20 cellular contexts compared by ENCODE assay signal in the genomic region with DNA sequence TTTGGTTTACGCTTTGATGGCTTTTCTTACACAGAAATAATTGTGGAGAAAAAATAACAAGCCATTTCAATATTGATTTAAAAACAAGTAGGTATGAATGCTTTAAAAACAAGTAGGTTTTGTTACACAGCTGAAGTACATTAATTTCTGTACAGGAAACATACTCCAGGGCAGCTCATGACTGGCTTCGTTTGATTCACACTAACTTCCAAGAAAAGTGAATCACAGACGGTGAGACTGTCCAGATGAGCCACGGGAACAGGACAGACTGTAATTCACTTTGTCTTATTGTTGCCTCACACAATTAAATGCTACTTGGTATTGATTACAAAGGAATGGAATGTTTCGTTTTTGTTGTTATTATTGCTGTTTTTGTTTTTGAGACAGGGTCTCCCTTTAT. TPM values are rescaled to one million over a fixed set of nuclear protein-coding genes. Genes with fewer than 3 reads are reported as not detected.
A peak's percentile ranks its signal among the peaks of the same experiment; 100 is the strongest.
DNase-seq lines count a peak whose midpoint lies in the region; ATAC-seq, FAIRE-seq and TF ChIP-seq lines count a peak whose summit lies in the region.
"Had no signal": no experiment of that assay in that cellular context is flagged by ENCODE, and none has a peak within 500 bp of the region (broad histone marks: within the 10 kb centered on the region; RNA-seq: fewer than 3 reads in every experiment).

No MANE protein-coding gene starts in this region.

- H3K4me3 ChIP-seq in bronchial epithelial cell (ENCODE audit: low read depth, low read length) (no peak overlapping the region), suprapubic skin (no peak overlapping the region)
- H3K4me3 ChIP-seq: GM12878, HAP-1 had no signal

- peak; percentile 45 for ATAC-seq in stimulated activated naive CD8-positive, alpha-beta T cell treated with anti-CD3 and anti-CD28 coated beads, Interleukin-15, amount 100 ng/mL, for 72 hours
- ATAC-seq in stimulated activated naive CD8-positive, alpha-beta T cell treated with anti-CD3 and anti-CD28 coated beads, Interleukin-15, Interleukin-2, amounts not matched to agents 100 U/mL and 50 U/mL, for 24 hours: no peak
- ATAC-seq in HG03354 (IDR thresholded peaks at IDR 0.05; ENCODE audit: poor library complexity, severe bottlenecking, unreplicated experiment): no peak
- ATAC-seq: GM12878 had no signal

- H3K27me3 ChIP-seq in bronchial epithelial cell (ENCODE audit: control insufficient read depth, insufficient read depth, low read length) (no peaks in the 10 kb centered on the region), suprapubic skin (no peaks in the 10 kb centered on the region)

- FAIRE-seq in bronchial epithelial cell (lab: Jason Lieb, UNC): no peak
- FAIRE-seq: A204.1, GM12878, GM18507 had no signal

- peaks cover 10% of the 10 kb centered on the region for H3K27me3 Mint-ChIP-seq in activated CD4-positive, alpha-beta memory T cell treated with anti-CD3 and anti-CD28 coated beads for 36 hours
- peaks cover 3% of the 10 kb centered on the region for H3K27me3 Mint-ChIP-seq in activated CD4-positive, alpha-beta memory T cell treated with anti-CD3 and anti-CD28 coated beads, Interleukin-2, amount 10 ng/mL, durations not matched to agents 7 days and 5 days
- peaks cover 14% of the 10 kb centered on the region for H3K27me3 Mint-ChIP-seq in stimulated activated naive CD8-positive, alpha-beta T cell treated with anti-CD3 and anti-CD28 coated beads, Interleukin-15, amount 100 ng/mL, for 72 hours

- intact Hi-C loops in activated CD4-positive, alpha-beta memory T cell treated with anti-CD3 and anti-CD28 coated beads for 36 hours (cut with micrococcal nuclease): no loop called here

- TF ChIP-seq POLR2A in suprapubic skin (IDR thresholded peaks at IDR 0.05): no peak

- no peaks in the 10 kb centered on the region for H3K9me3 ChIP-seq in suprapubic skin

- peaks cover 11% of the 10 kb centered on the region for H3K4me1 Mint-ChIP-seq in activated CD4-positive, alpha-beta memory T cell treated with anti-CD3 and anti-CD28 coated beads for 36 hours (ENCODE audit: low read depth)
- peaks cover 17% of the 10 kb centered on the region for H3K4me1 Mint-ChIP-seq in activated CD4-positive, alpha-beta memory T cell treated with anti-CD3 and anti-CD28 coated beads, Interleukin-2, amount 10 ng/mL, durations not matched to agents 7 days and 5 days
- no peaks in the 10 kb centered on the region for H3K4me1 Mint-ChIP-seq in stimulated activated naive CD8-positive, alpha-beta T cell treated with anti-CD3 and anti-CD28 coated beads, Interleukin-15, amount 100 ng/mL, for 72 hours
- H3K4me1 Mint-ChIP-seq: IgD-negative memory B cell had no signal

- CTCF ChIA-PET in activated CD4-positive, alpha-beta memory T cell treated with anti-CD3 and anti-CD28 coated beads for 36 hours (lab: Charles Lee): interaction anchor here (0.7 kb wide), 1 partner anchor 37 kb away, joined by 3 read pairs; no protein-coding TSS in a partner anchor
- CTCF ChIA-PET in activated CD4-positive, alpha-beta memory T cell treated with anti-CD3 and anti-CD28 coated beads, Interleukin-2, amount 10 ng/mL, durations not matched to agents 7 days and 5 days (lab: Charles Lee): no interaction called here

- no peak overlapping the region for H3K27ac Mint-ChIP-seq in activated CD4-positive, alpha-beta memory T cell treated with anti-CD3 and anti-CD28 coated beads for 36 hours
- no peak overlapping the region for H3K27ac Mint-ChIP-seq in activated CD4-positive, alpha-beta memory T cell treated with anti-CD3 and anti-CD28 coated beads, Interleukin-2, amount 10 ng/mL, durations not matched to agents 7 days and 5 days
- no peak overlapping the region for H3K27ac Mint-ChIP-seq in stimulated activated naive CD8-positive, alpha-beta T cell treated with anti-CD3 and anti-CD28 coated beads, Interleukin-15, amount 100 ng/mL, for 72 hours
- H3K27ac Mint-ChIP-seq: IgD-negative memory B cell had no signal

- WGBS in suprapubic skin: 74% methylated on average over 5 of the region's 5 CpGs

- no peaks in the 10 kb centered on the region for H3K4me1 ChIP-seq in suprapubic skin
- H3K4me1 ChIP-seq: HAP-1 had no signal

- no peak for TF ChIP-seq EP300 in suprapubic skin (IDR thresholded peaks at IDR 0.05)

- peak; percentile 41 for DNase-seq in activated CD4-positive, alpha-beta memory T cell treated with anti-CD3 and anti-CD28 coated beads for 36 hours
- no peak for DNase-seq in activated CD4-positive, alpha-beta memory T cell treated with anti-CD3 and anti-CD28 coated beads, Interleukin-2, amount 10 ng/mL, durations not matched to agents 7 days and 5 days
- no peak for DNase-seq in stimulated activated naive CD8-positive, alpha-beta T cell treated with anti-CD3 and anti-CD28 coated beads, Interleukin-15, amount 100 ng/mL, for 72 hours
- no peak for DNase-seq in stimulated activated naive CD8-positive, alpha-beta T cell treated with anti-CD3 and anti-CD28 coated beads, Interleukin-15, Interleukin-2, amounts not matched to agents 100 U/mL and 50 U/mL, for 24 hours
- DNase-seq in bronchial epithelial cell (ENCODE audit: low read depth) (peak; percentile 21), suprapubic skin (ENCODE audit: low spot score in 2 of 2) (no peak), NCI-H510A (lab: John Stamatoyannopoulos, UW) (no peak)
- DNase-seq: C1 segment of cervical spinal cord, DMS153, NCI-H146, NCI-H2081 treated with DMSO at 0.1 percent for 48 hours, NCI-H526, OCI-M1 had no signal

- TF ChIP-seq CTCF in bronchial epithelial cell (IDR thresholded peaks at IDR 0.05; ENCODE audit: insufficient read depth, low read length, severe bottlenecking): no peak
- TF ChIP-seq CTCF in suprapubic skin (IDR thresholded peaks at IDR 0.05): no peak

- POLR2A ChIA-PET in activated CD4-positive, alpha-beta memory T cell treated with anti-CD3 and anti-CD28 coated beads for 36 hours (lab: Charles Lee): no interaction called here
- POLR2A ChIA-PET in activated CD4-positive, alpha-beta memory T cell treated with anti-CD3 and anti-CD28 coated beads, Interleukin-2, amount 10 ng/mL, durations not matched to agents 7 days and 5 days (lab: Charles Lee): interaction anchor here (0.7 kb wide), 1 partner anchor 81 kb away, joined by 3 read pairs; no protein-coding TSS in a partner anchor

- no peaks in the 10 kb centered on the region for H3K36me3 Mint-ChIP-seq in activated CD4-positive, alpha-beta memory T cell treated with anti-CD3 and anti-CD28 coated beads for 36 hours
- H3K36me3 Mint-ChIP-seq in activated CD4-positive, alpha-beta memory T cell treated with anti-CD3 and anti-CD28 coated beads, Interleukin-2, amount 10 ng/mL, durations not matched to agents 7 days and 5 days (ENCODE audit: low read depth): no peaks in the 10 kb centered on the region
- H3K36me3 Mint-ChIP-seq: IgD-negative memory B cell had no signal

- H3K36me3 ChIP-seq in bronchial epithelial cell (ENCODE audit: control insufficient read depth, insufficient read depth, low read length) (no peaks in the 10 kb centered on the region), suprapubic skin (no peaks in the 10 kb centered on the region)
- H3K36me3 ChIP-seq: HAP-1 had no signal

- H3K4me3 Mint-ChIP-seq in activated CD4-positive, alpha-beta memory T cell treated with anti-CD3 and anti-CD28 coated beads for 36 hours: no peak overlapping the region
- no peak overlapping the region for H3K4me3 Mint-ChIP-seq in activated CD4-positive, alpha-beta memory T cell treated with anti-CD3 and anti-CD28 coated beads, Interleukin-2, amount 10 ng/mL, durations not matched to agents 7 days and 5 days
- no peak overlapping the region for H3K4me3 Mint-ChIP-seq in stimulated activated naive CD8-positive, alpha-beta T cell treated with anti-CD3 and anti-CD28 coated beads, Interleukin-15, amount 100 ng/mL, for 72 hours
- H3K4me3 Mint-ChIP-seq: IgD-negative memory B cell had no signal

- H3K9me3 Mint-ChIP-seq in activated CD4-positive, alpha-beta memory T cell treated with anti-CD3 and anti-CD28 coated beads for 36 hours: no peaks in the 10 kb centered on the region
- no peaks in the 10 kb centered on the region for H3K9me3 Mint-ChIP-seq in activated CD4-positive, alpha-beta memory T cell treated with anti-CD3 and anti-CD28 coated beads, Interleukin-2, amount 10 ng/mL, durations not matched to agents 7 days and 5 days
- peaks cover 0 to 5% of the 10 kb centered on the region in 2 donors for H3K9me3 Mint-ChIP-seq in stimulated activated naive CD8-positive, alpha-beta T cell treated with anti-CD3 and anti-CD28 coated beads, Interleukin-15, amount 100 ng/mL, for 72 hours

- H3K27ac ChIP-seq in suprapubic skin: peak overlapping the region; percentile 15

RNA-seq across cellular contexts. Expression of a gene that starts 26.6 kb away (rescaled TPM):
- total RNA-seq in activated CD4-positive, alpha-beta memory T cell treated with anti-CD3 and anti-CD28 coated beads for 36 hours: 10 to 100 TPM; 43.1 to 44.1 TPM
- 10 to 100 TPM; 42.4 to 45.7 TPM for total RNA-seq in activated CD4-positive, alpha-beta memory T cell treated with anti-CD3 and anti-CD28 coated beads, Interleukin-2, amount 10 ng/mL, durations not matched to agents 7 days and 5 days
- total RNA-seq in bronchial epithelial cell: 0.53 and 1.0 TPM in 2 replicates
- total RNA-seq in suprapubic skin: 1 to 10 TPM in 3 of 4 donors, under 1 TPM in 1; 0.87 to 5.2 (median 2.0) TPM
- total RNA-seq: HT-29 had no signal

Comparison
In these comparisons a context has a peak if more than half of its experiments do, and no peak if none do; other contexts are left out.
1. DNase-seq: peak in activated CD4-positive, alpha-beta memory T cell treated with anti-CD3 and anti-CD28 coated beads for 36 hours (single experiment) and bronchial epithelial cell (single experiment); none in activated CD4-positive, alpha-beta memory T cell treated with anti-CD3 and anti-CD28 coated beads, Interleukin-2, amount 10 ng/mL, durations not matched to agents 7 days and 5 days (single experiment), stimulated activated naive CD8-positive, alpha-beta T cell treated with anti-CD3 and anti-CD28 coated beads, Interleukin-15, amount 100 ng/mL, for 72 hours (0 of 2), stimulated activated naive CD8-positive, alpha-beta T cell treated with anti-CD3 and anti-CD28 coated beads, Interleukin-15, Interleukin-2, amounts not matched to agents 100 U/mL and 50 U/mL, for 24 hours (single experiment), suprapubic skin (0 of 2) and NCI-H510A (single experiment).
2. RNA of a gene that starts 26.6 kb away (total RNA-seq): 42.4 to 45.7 TPM in activated CD4-positive, alpha-beta memory T cell treated with anti-CD3 and anti-CD28 coated beads, Interleukin-2, amount 10 ng/mL, durations not matched to agents 7 days and 5 days and 43.1 to 44.1 TPM in activated CD4-positive, alpha-beta memory T cell treated with anti-CD3 and anti-CD28 coated beads for 36 hours; 0.87 to 5.2 TPM in suprapubic skin and 0.53 to 1.0 TPM in bronchial epithelial cell; every median in the first group is over 4 times any median in the second.